ENCODE assay signal across 8 cellular contexts in genomic region chr1:26787381-26787705, GRCh38. TPM values are rescaled to one million over a fixed set of nuclear protein-coding genes. Genes with fewer than 3 reads are reported as not detected.
DNase-seq lines count a peak whose midpoint lies in the region; ATAC-seq, FAIRE-seq and TF ChIP-seq lines count a peak whose summit lies in the region.

No MANE protein-coding gene starts in this region.

- CTCF ChIA-PET in Calu3 (lab: Charles Lee), result interaction anchor here (2.6 kb wide), 2 partner anchors 110 to 185 kb away, joined by 10 to 23 read pairs; no protein-coding TSS in a partner anchor

- DNase-seq in Calu3, result no peak
- DNase-seq in activated CD8-positive, alpha-beta memory T cell treated with anti-CD3 and anti-CD28 coated beads for 48 hours (ENCODE audit: low read depth in 2 of 3, low spot score in 2 of 3), result peak in 2 of 3 experiments; percentile 45 to 78
- DNase-seq in fibroblast of pulmonary artery (ENCODE audit: low read depth), result peak; percentile 57
- no peak for DNase-seq in pancreas
- no peak for DNase-seq in NCI-H1694 (lab: John Stamatoyannopoulos, UW)
- DNase-seq in NCI-H187 (lab: John Stamatoyannopoulos, UW), result no peak

- H3K4me3 Mint-ChIP-seq in Calu3 (ENCODE audit: low read depth, unreplicated experiment), result peak overlapping the region; percentile 90

- peaks cover 39% of the 10 kb centered on the region for H3K36me3 Mint-ChIP-seq in Calu3 (ENCODE audit: insufficient read depth, unreplicated experiment)

- no peaks in the 10 kb centered on the region for H3K9me3 ChIP-seq in HUES6 (ENCODE audit: control insufficient read depth, insufficient read depth, low read depth, low read length)
- H3K9me3 ChIP-seq in pancreas, result no peaks in the 10 kb centered on the region

- peak overlapping the region; percentile 90 for H3K9ac ChIP-seq in HUES6 (ENCODE audit: low read length)

- H3K4me3 ChIP-seq in HUES6 (ENCODE audit: low read depth, low read length), result peak overlapping the region; percentile 63
- peak overlapping the region; percentile 79 for H3K4me3 ChIP-seq in fibroblast of pulmonary artery (replicated peaks; ENCODE audit: low read depth, low read length)
- H3K4me3 ChIP-seq in pancreas, result peak overlapping the region; percentile 76 to 91 (median 86)

- no peaks in the 10 kb centered on the region for H3K9me3 Mint-ChIP-seq in Calu3 (ENCODE audit: low read depth, unreplicated experiment)

- peak; percentile 20 for ATAC-seq in GM19468 (IDR thresholded peaks at IDR 0.05; ENCODE audit: extremely low read depth, unreplicated experiment)
- ATAC-seq in pancreas, result peak; percentile 11 to 24 (median 18)

- FAIRE-seq in pancreas (lab: Jason Lieb, UNC), result no peak

- BruUV-seq in Calu3 (replicated peaks; lab: Mats Ljungman, UMichigan), result no TSS peak

- H3K4me1 Mint-ChIP-seq in Calu3 (ENCODE audit: low read depth, unreplicated experiment), result peaks cover 45% of the 10 kb centered on the region

- H3K27ac ChIP-seq in HUES6 (ENCODE audit: low read depth, low read length) (peak overlapping the region; percentile 92), pancreas (peak overlapping the region; percentile 93 to 99 (median 97))

- TF ChIP-seq CTCF in Calu3 (IDR thresholded peaks at IDR 0.05; ENCODE audit: unreplicated experiment) (no peak), fibroblast of pulmonary artery (IDR thresholded peaks at IDR 0.05; ENCODE audit: low read length, missing control alignments) (no peak), pancreas (IDR thresholded peaks at IDR 0.05) (no peak)

- H3K27me3 ChIP-seq in HUES6 (ENCODE audit: control insufficient read depth, insufficient read depth, low read length) (no peaks in the 10 kb centered on the region), pancreas (no peaks in the 10 kb centered on the region)

- H3K4me1 ChIP-seq in HUES6 (ENCODE audit: control insufficient read depth, insufficient read depth, low read length), result peaks cover 41% of the 10 kb centered on the region
- peaks cover 24 to 45% (median 31%) of the 10 kb centered on the region in 3 donors for H3K4me1 ChIP-seq in pancreas

- peak overlapping the region; percentile 93 for H3K27ac Mint-ChIP-seq in Calu3 (ENCODE audit: unreplicated experiment)

- no peaks in the 10 kb centered on the region for H3K27me3 Mint-ChIP-seq in Calu3 (ENCODE audit: unreplicated experiment)

- peaks cover 13% of the 10 kb centered on the region for H3K36me3 ChIP-seq in HUES6 (ENCODE audit: control insufficient read depth, insufficient read depth, low read length)
- no peaks in the 10 kb centered on the region for H3K36me3 ChIP-seq in pancreas

- intact Hi-C loops in Calu3 (cut with micrococcal nuclease; ENCODE audit: unreplicated experiment) (no loop called here), pancreas (cut with DNase I) (no loop called here)

- 1% methylated on average over 11 of the region's 11 CpGs for WGBS in pancreas, 2 donors

RNA-seq across cellular contexts. Expression of gene PIGV, which starts 0.4 kb away (rescaled TPM):
- total RNA-seq in Calu3 (2022) (9.9 and 11.9 TPM in 2 replicates), pancreas (1 to 10 TPM; 5.6 to 9.5 (median 7.3) TPM)
- polyA plus RNA-seq in pancreas, result 1 to 10 TPM; 3.3 to 6.2 TPM

RNA-seq across cellular contexts. Expression of gene ZDHHC18, which starts 39.1 kb away (rescaled TPM):
- 21.8 and 25.8 TPM in 2 replicates for total RNA-seq in Calu3 (2022)
- 1 to 10 TPM; 3.4 to 9.9 (median 5.4) TPM for total RNA-seq in pancreas
- 1 to 10 TPM; 6.4 to 8.6 TPM for polyA plus RNA-seq in pancreas

Comparison
In these comparisons a context has a peak if more than half of its experiments do, and no peak if none do; other contexts are left out.
1. DNase-seq: peak in activated CD8-positive, alpha-beta memory T cell treated with anti-CD3 and anti-CD28 coated beads for 48 hours (2 of 3) and fibroblast of pulmonary artery (single experiment); none in Calu3 (single experiment), pancreas (0 of 6), NCI-H1694 (single experiment) and NCI-H187 (0 of 2).
2. Peak in every context shown above with its lines, with median percentiles within 50 percentile points of each other: H3K4me3 ChIP-seq.